In the genomic region with DNA sequence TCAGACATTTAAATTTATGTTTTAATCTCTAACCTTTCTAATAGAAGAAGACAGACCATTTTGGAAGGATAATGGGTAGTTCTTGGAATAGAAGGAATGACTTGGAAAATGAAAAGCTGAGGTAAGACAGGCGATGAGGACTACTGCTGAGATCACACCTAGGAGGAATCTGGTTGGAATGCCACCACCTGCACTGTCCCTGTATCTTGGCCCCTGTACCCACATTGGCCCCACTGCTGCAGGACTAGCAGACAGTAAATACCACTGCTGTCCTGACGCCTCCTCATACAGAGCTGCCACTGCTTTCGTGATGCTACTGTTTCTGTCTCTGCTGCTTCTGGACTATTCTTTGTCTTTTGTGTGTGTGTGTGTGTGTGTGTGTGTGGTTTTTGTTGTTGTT, we compare ENCODE assay signal across 26 cellular contexts.
"Had no signal": no experiment of that assay in that cellular context is flagged by ENCODE, and none has a peak within 500 bp of the region (broad histone marks: within the 10 kb centered on the region; RNA-seq: fewer than 3 reads in every experiment).

No MANE protein-coding gene starts in this region.

- ATAC-seq: activated T-cell treated with anti-CD3 and anti-CD28 coated beads, Interleukin-2, amount 50 U/mL, for 4 hours; activated T-helper 17 cell treated with anti-CD3 and anti-CD28 coated beads, Interleukin-2, amount 50 U/mL, for 72 hours; esophagus mucosa; gastrocnemius medialis had no signal

- H3K4me1 ChIP-seq: gastrocnemius medialis had no signal

- FAIRE-seq: astrocyte, bronchial epithelial cell had no signal

- H3K4me3 ChIP-seq: coronary artery, dorsolateral prefrontal cortex, gastrocnemius medialis had no signal

- H3K9me3 ChIP-seq: gastrocnemius medialis had no signal

- DNase-seq: activated CD4-positive, alpha-beta memory T cell treated with anti-CD3 and anti-CD28 coated beads, Interleukin-2, amount 10 ng/mL, durations not matched to agents 7 days and 5 days; activated CD4-positive, alpha-beta T cell treated with anti-CD3 and anti-CD28 coated beads for 1 hour; activated CD4-positive, alpha-beta T cell treated with anti-CD3 and anti-CD28 coated beads for 4 hours; activated CD4-positive, alpha-beta T cell treated with anti-CD3 and anti-CD28 coated beads, Interleukin-2, amount 10 ng/mL, durations not matched to agents 7 days and 5 days; activated CD4-positive, alpha-beta T cell treated with anti-CD3 and anti-CD28 coated beads, Interleukin-2, amount 50 U/mL, for 4 hours; activated CD8-positive, alpha-beta memory T cell treated with anti-CD3 and anti-CD28 coated beads for 24 hours; activated effector memory CD4-positive, alpha-beta T cell treated with Interleukin-2 at 50 U/mL for 16 hours; activated gamma-delta T cell treated with Interleukin-2 at 50 U/mL for 16 hours; activated naive CD4-positive, alpha-beta T cell treated with anti-CD3 and anti-CD28 coated beads, Interleukin-2, amount 50 U/mL, for 16 hours; activated naive CD4-positive, alpha-beta T cell treated with Interleukin-2 at 50 U/mL for 16 hours; activated T-cell treated with anti-CD3 and anti-CD28 coated beads, Interleukin-2, amount 50 U/mL, for 4 hours; amniotic stem cell; anterior cingulate cortex; brain microvascular endothelial cell; dorsolateral prefrontal cortex; effector memory CD4-positive, alpha-beta T cell; endodermal cell; foreskin fibroblast; gastrocnemius medialis; glutamatergic neuron; T-helper 2 cell had no signal

- H3K27ac ChIP-seq: brain microvascular endothelial cell, coronary artery, dorsolateral prefrontal cortex, gastrocnemius medialis had no signal

- H3K36me3 ChIP-seq: brain microvascular endothelial cell, gastrocnemius medialis had no signal

- H3K27me3 ChIP-seq: brain microvascular endothelial cell, dorsolateral prefrontal cortex, gastrocnemius medialis had no signal
